8 cellular contexts compared by ENCODE assay signal in genomic region chr6:105077592-105078463, GRCh38.
DNase-seq lines count a peak whose midpoint lies in the region; ATAC-seq lines count a peak whose summit lies in the region.

No MANE protein-coding gene starts in this region.

- peak; percentile 23 for DNase-seq in NCI-H1436 (lab: John Stamatoyannopoulos, UW)
- no peak for DNase-seq in NCI-H1436 treated with DMSO at 0.1 percent for 48 hours (lab: John Stamatoyannopoulos, UW)
- peak; percentile 77 for DNase-seq in NAMALWA (ENCODE audit: low spot score)
- DNase-seq in SW480 (ENCODE audit: low spot score), result peak; percentile 27
- peak; percentile 77 for DNase-seq in inferior parietal cortex (ENCODE audit: extremely low spot score)
- DNase-seq in COLO668 (lab: John Stamatoyannopoulos, UW; ENCODE audit: unreplicated experiment), result no peak
- DNase-seq in activated CD4-positive, CD25-positive, alpha-beta regulatory T cell (lab: John Stamatoyannopoulos, UW), result no peak

- ATAC-seq in HG02840 (IDR thresholded peaks at IDR 0.05; ENCODE audit: low FRiP score, unreplicated experiment), result no peak

Comparison
In these comparisons a context has a peak if more than half of its experiments do, and no peak if none do; other contexts are left out.
1. DNase-seq: peak in NCI-H1436 (single experiment), NAMALWA (single experiment), SW480 (single experiment) and inferior parietal cortex (single experiment); none in NCI-H1436 treated with DMSO at 0.1 percent for 48 hours (single experiment), COLO668 (single experiment) and activated CD4-positive, CD25-positive, alpha-beta regulatory T cell (0 of 4).